Comparison of ENCODE assay signal across 12 cellular contexts in genomic region chr5:157612071-157612476, GRCh38. TPM values are rescaled to one million over a fixed set of nuclear protein-coding genes. Genes with fewer than 3 reads are reported as not detected.
DNase-seq lines count a peak whose midpoint lies in the region; ATAC-seq and TF ChIP-seq lines count a peak whose summit lies in the region.
"Had no signal": no experiment of that assay in that cellular context is flagged by ENCODE, and none has a peak within 500 bp of the region (broad histone marks: within the 10 kb centered on the region; RNA-seq: fewer than 3 reads in every experiment).

No MANE protein-coding gene starts in this region.

- H3K9me3 ChIP-seq in osteoblast (ENCODE audit: low read depth, low read length): no peaks in the 10 kb centered on the region
- H3K9me3 ChIP-seq: spleen had no signal

- H3K4me3 Mint-ChIP-seq in activated T-helper 17 cell treated with anti-CD3 and anti-CD28 coated beads, Interleukin-2, amount 50 U/mL, for 72 hours: peak overlapping the region; percentile 86
- H3K4me3 Mint-ChIP-seq: brain had no signal

- peak overlapping the region; percentile 92 for H3K27ac Mint-ChIP-seq in activated T-helper 17 cell treated with anti-CD3 and anti-CD28 coated beads, Interleukin-2, amount 50 U/mL, for 72 hours

- CTCF ChIA-PET in GM10248 (lab: Yijun Ruan, JAX): interaction anchor here (1.5 to 2.9 kb wide), 5 partner anchors 11 to 131 kb away, joined by 4 to 11 read pairs (median 9); partner anchors contain the start of gene LSM11

- no peaks in the 10 kb centered on the region for H4K20me1 ChIP-seq in osteoblast (ENCODE audit: insufficient read depth, low read length)

- no peaks in the 10 kb centered on the region for H3K9me3 Mint-ChIP-seq in activated T-helper 17 cell treated with anti-CD3 and anti-CD28 coated beads, Interleukin-2, amount 50 U/mL, for 72 hours

- no peaks in the 10 kb centered on the region for H3K27me3 Mint-ChIP-seq in activated T-helper 17 cell treated with anti-CD3 and anti-CD28 coated beads, Interleukin-2, amount 50 U/mL, for 72 hours
- H3K27me3 Mint-ChIP-seq: brain had no signal

- POLR2A ChIA-PET in GM10248 (lab: Yijun Ruan, JAX): no interaction called here

- no peaks in the 10 kb centered on the region for H3K79me2 ChIP-seq in osteoblast (ENCODE audit: insufficient read depth, low read length)

- H3K27ac ChIP-seq in osteoblast (ENCODE audit: low read depth, low read length): no peak overlapping the region
- H3K27ac ChIP-seq: PC-9 had no signal

- H3K36me3 Mint-ChIP-seq in activated T-helper 17 cell treated with anti-CD3 and anti-CD28 coated beads, Interleukin-2, amount 50 U/mL, for 72 hours (ENCODE audit: low read depth): no peaks in the 10 kb centered on the region
- H3K36me3 Mint-ChIP-seq: brain had no signal

- peaks cover 12% of the 10 kb centered on the region for H3K4me1 ChIP-seq in osteoblast (ENCODE audit: insufficient read depth, low read length)

- H3K27me3 ChIP-seq in osteoblast (ENCODE audit: insufficient read depth, low read length): no peaks in the 10 kb centered on the region
- H3K27me3 ChIP-seq: spleen had no signal

- H3K4me2 ChIP-seq in osteoblast (ENCODE audit: insufficient read depth, low read length): no peak overlapping the region
- H3K4me2 ChIP-seq: PC-9 had no signal

- no peak for TF ChIP-seq CTCF in osteoblast (IDR thresholded peaks at IDR 0.05; ENCODE audit: extremely low read depth, low read depth, low read length)
- no peak for TF ChIP-seq CTCF in GM10248 (IDR thresholded peaks at IDR 0.05; ENCODE audit: control extremely low read depth, extremely low read depth, low read depth, missing control alignments)

- peak; percentile 3 for ATAC-seq in GM18867 (IDR thresholded peaks at IDR 0.05; ENCODE audit: unreplicated experiment)
- no peak for ATAC-seq in activated T-helper 17 cell treated with anti-CD3 and anti-CD28 coated beads, Interleukin-2, amount 50 U/mL, for 72 hours (replicated peaks)

- H3K4me3 ChIP-seq in osteoblast (ENCODE audit: insufficient read depth, low read length): no peak overlapping the region
- H3K4me3 ChIP-seq: PC-9, spleen had no signal

- H3K4me1 Mint-ChIP-seq in activated T-helper 17 cell treated with anti-CD3 and anti-CD28 coated beads, Interleukin-2, amount 50 U/mL, for 72 hours: peaks cover 55% of the 10 kb centered on the region

- H3K36me3 ChIP-seq in osteoblast (ENCODE audit: insufficient read depth, low read length): no peaks in the 10 kb centered on the region
- H3K36me3 ChIP-seq: spleen had no signal

- peak; percentile 23 for DNase-seq in NCI-H128 (lab: John Stamatoyannopoulos, UW; ENCODE audit: unreplicated experiment)
- no peak for DNase-seq in osteoblast (ENCODE audit: insufficient read length, low spot score, missing footprints)
- no peak for DNase-seq in globus pallidus (ENCODE audit: low spot score)
- DNase-seq in middle frontal gyrus (ENCODE audit: extremely low spot score, low spot score): no peak
- DNase-seq in GM10248 (ENCODE audit: extremely low spot score): no peak
- DNase-seq: NCI-H1048; PC-9; spleen; stimulated activated CD8-positive, alpha-beta memory T cell treated with anti-CD3 and anti-CD28 coated beads, Interleukin-4, amount 100 ng/mL, for 48 hours had no signal

- peak overlapping the region; percentile 4 for H2AFZ ChIP-seq in osteoblast (ENCODE audit: low read length)
- H2AFZ ChIP-seq: PC-9 had no signal

RNA-seq across cellular contexts. Expression of gene ADAM19, which starts 36.5 kb away (rescaled TPM):
- total RNA-seq in activated T-helper 17 cell treated with anti-CD3 and anti-CD28 coated beads, Interleukin-2, amount 50 U/mL, for 72 hours: 100 to 1,000 TPM in 1 of 2 donors, 10 to 100 TPM in 1; 71.2 to 145 TPM
- 12.1 and 14.5 TPM in 2 replicates for total RNA-seq in osteoblast

RNA-seq across cellular contexts. Expression of gene SOX30, which starts 40.2 kb away (rescaled TPM):
- total RNA-seq in activated T-helper 17 cell treated with anti-CD3 and anti-CD28 coated beads, Interleukin-2, amount 50 U/mL, for 72 hours: 1 to 10 TPM in 1 of 2 donors, under 1 TPM in 1; 0.50 to 1.0 TPM
- total RNA-seq in osteoblast: under 0.01 TPM in 2 replicates

RNA-seq across cellular contexts. Expression of gene C5orf52, which starts 59.3 kb away (rescaled TPM):
- not detected for total RNA-seq in activated T-helper 17 cell treated with anti-CD3 and anti-CD28 coated beads, Interleukin-2, amount 50 U/mL, for 72 hours
- total RNA-seq in osteoblast: not detected in 2 replicates
- total RNA-seq: PC-9, spleen had no signal
